In genomic region chr3:8473990-8474389, GRCh38 we compare ENCODE assay signal across 30 cellular contexts. TPM values are rescaled to one million over a fixed set of nuclear protein-coding genes. Genes with fewer than 3 reads are reported as not detected.
"Had no signal": no experiment of that assay in that cellular context is flagged by ENCODE, and none has a peak within 500 bp of the region (broad histone marks: within the 10 kb centered on the region; RNA-seq: fewer than 3 reads in every experiment).

No MANE protein-coding gene starts in this region.

- H3K4me2 ChIP-seq: smooth muscle cell had no signal

- ATAC-seq: naive thymus-derived CD8-positive, alpha-beta T cell; natural killer cell treated with Interleukin-12 subunit alpha and Interleukin-12 subunit beta and Interleukin-15 and Interleukin-18, amount 100 ng/mL, for 72 hours; psoas muscle; right cardiac atrium; sciatic nerve; stimulated activated memory B cell treated with anti-CD40 and anti-IgM and Interleukin-4, amounts not matched to agents 10 μg/mL and 1 μg/mL and 100 μg/mL, for 72 hours; stimulated activated naive CD8-positive, alpha-beta T cell treated with anti-CD3 and anti-CD28 coated beads, Interleukin-15, amount 100 ng/mL, for 72 hours; stimulated activated naive CD8-positive, alpha-beta T cell treated with anti-CD3 and anti-CD28 coated beads, Interleukin-15, Interleukin-2, amounts not matched to agents 100 U/mL and 50 U/mL, for 24 hours; upper lobe of right lung had no signal

- H3K4me1 ChIP-seq: parathyroid adenoma, psoas muscle, suprapubic skin, transverse colon, uterus had no signal

- H3K79me2 ChIP-seq: parathyroid adenoma had no signal

- H3K36me3 ChIP-seq: neutrophil, ovary, spleen, suprapubic skin, tibial artery, transverse colon, upper lobe of right lung, uterus had no signal

- H3K27ac ChIP-seq: neutrophil, ovary, parathyroid adenoma, psoas muscle, skin epidermis, spleen, suprapubic skin, testis, tibial artery, transverse colon, upper lobe of right lung, uterus had no signal

- H3K4me3 ChIP-seq: ovary, psoas muscle, skin epidermis, smooth muscle cell, spleen, suprapubic skin, testis, tibial artery, transverse colon, upper lobe of right lung, uterus had no signal

- H3K9ac ChIP-seq: parathyroid adenoma had no signal

- H3K27me3 ChIP-seq: neutrophil, ovary, spleen, suprapubic skin, testis, tibial artery, transverse colon, upper lobe of right lung, uterus had no signal

- H2AFZ ChIP-seq: parathyroid adenoma had no signal

- H3K9me3 ChIP-seq: neutrophil, ovary, psoas muscle, spleen, suprapubic skin, testis, tibial artery, transverse colon, upper lobe of right lung, uterus had no signal

- DNase-seq: naive thymus-derived CD8-positive, alpha-beta T cell; nephron progenitor cell; nucleus accumbens; ovary; posterior cingulate gyrus; psoas muscle; right cardiac atrium; spleen; stimulated activated CD4-positive, alpha-beta T cell treated with anti-CD3 and anti-CD28 coated beads, Interleukin-12 subunit alpha, Interleukin-12 subunit beta, amount 100 ng/mL, for 4 hours; stimulated activated CD4-positive, alpha-beta T cell treated with anti-CD3 and anti-CD28 coated beads, Interleukin-1b, Interleukin-23, amount 100 ng/mL, for 48 hours; stimulated activated CD4-positive, alpha-beta T cell treated with anti-CD3 and anti-CD28 coated beads, Interleukin-4, amount 100 ng/mL, for 1 hour; stimulated activated CD4-positive, alpha-beta T cell treated with anti-CD3 and anti-CD28 coated beads, Interleukin-4, amount 100 ng/mL, for 4 hours; stimulated activated CD8-positive, alpha-beta memory T cell treated with anti-CD3 and anti-CD28 coated beads, Interleukin-4, amount 100 ng/mL, for 48 hours; stimulated activated naive CD4-positive, alpha-beta T cell; stimulated activated naive CD8-positive, alpha-beta T cell treated with anti-CD3 and anti-CD28 coated beads, Interleukin-15, amount 100 ng/mL, for 72 hours; stimulated activated naive CD8-positive, alpha-beta T cell treated with anti-CD3 and anti-CD28 coated beads, Interleukin-15, Interleukin-2, amounts not matched to agents 100 U/mL and 50 U/mL, for 24 hours; substantia nigra; testis; tibial artery; transverse colon; upper lobe of right lung; uterus had no signal

RNA-seq across cellular contexts. Expression of gene LMCD1, which starts 27.6 kb away (rescaled TPM):
- total RNA-seq: naive thymus-derived CD8-positive, alpha-beta T cell had no signal
